In the genomic region with DNA sequence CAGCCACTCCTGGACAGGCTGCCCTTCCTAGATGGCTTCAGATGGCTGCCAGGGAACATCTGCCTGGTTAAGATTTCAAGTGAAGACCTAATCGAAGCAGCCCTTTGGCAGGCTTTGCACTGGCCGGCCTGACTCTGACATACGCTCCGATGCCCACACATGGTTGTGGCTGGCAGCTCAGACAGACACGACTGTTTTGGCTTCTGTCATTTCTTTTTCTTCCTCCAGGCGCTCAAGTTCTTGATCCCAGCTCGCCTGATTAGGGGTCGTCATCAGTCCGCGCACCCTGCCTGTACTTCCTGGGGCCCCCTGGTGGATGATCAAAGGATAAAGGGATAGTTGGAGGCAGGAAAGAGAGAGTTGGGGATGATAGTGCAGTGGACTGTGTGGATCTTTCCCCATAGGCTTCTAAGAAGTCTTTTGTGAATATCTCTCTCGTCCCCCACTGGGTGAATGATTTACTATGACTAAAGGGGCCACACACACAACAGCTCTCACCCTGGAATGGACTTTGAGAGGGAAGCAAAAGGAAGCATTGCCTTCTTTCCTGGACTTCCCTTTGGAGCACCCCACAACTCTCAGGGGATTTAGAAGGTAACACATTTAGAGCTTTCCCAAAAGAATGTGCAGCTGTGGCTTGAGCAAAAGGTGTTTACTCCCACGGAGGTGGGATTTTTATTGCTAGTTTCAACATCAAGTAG, we compare ENCODE assay signal across 9 cellular contexts. TPM values are rescaled to one million over a fixed set of nuclear protein-coding genes. Genes with fewer than 3 reads are reported as not detected.
DNase-seq lines count a peak whose midpoint lies in the region; ATAC-seq, FAIRE-seq and TF ChIP-seq lines count a peak whose summit lies in the region.
"Had no signal": no experiment of that assay in that cellular context is flagged by ENCODE, and none has a peak within 500 bp of the region (broad histone marks: within the 10 kb centered on the region; RNA-seq: fewer than 3 reads in every experiment).

No MANE protein-coding gene starts in this region.

- no peak overlapping the region for H3K27ac ChIP-seq in pancreas

- H3K27ac Mint-ChIP-seq in activated CD8-positive, alpha-beta memory T cell treated with anti-CD3 and anti-CD28 coated beads, Interleukin-2, amount 10 ng/mL, durations not matched to agents 7 days and 5 days = no peak overlapping the region
- peak overlapping the region; percentile 89 for H3K27ac Mint-ChIP-seq in glutamatergic neuron (ENCODE audit: unreplicated experiment)

- no peaks in the 10 kb centered on the region for H3K9me3 ChIP-seq in pancreas

- no peaks in the 10 kb centered on the region for H3K4me1 ChIP-seq in pancreas

- no peaks in the 10 kb centered on the region for H3K36me3 ChIP-seq in pancreas

- H3K27me3 Mint-ChIP-seq in activated CD8-positive, alpha-beta memory T cell treated with anti-CD3 and anti-CD28 coated beads, Interleukin-2, amount 10 ng/mL, durations not matched to agents 7 days and 5 days = peaks cover 14% of the 10 kb centered on the region
- peaks cover 17% of the 10 kb centered on the region for H3K27me3 Mint-ChIP-seq in glutamatergic neuron (ENCODE audit: unreplicated experiment)

- H3K36me3 Mint-ChIP-seq in activated CD8-positive, alpha-beta memory T cell treated with anti-CD3 and anti-CD28 coated beads, Interleukin-2, amount 10 ng/mL, durations not matched to agents 7 days and 5 days = no peaks in the 10 kb centered on the region
- H3K36me3 Mint-ChIP-seq in glutamatergic neuron (ENCODE audit: unreplicated experiment) = no peaks in the 10 kb centered on the region

- TF ChIP-seq CTCF in GM10248 (IDR thresholded peaks at IDR 0.05; ENCODE audit: control extremely low read depth, extremely low read depth, low read depth, missing control alignments) (peak; percentile 39), NB4 (IDR thresholded peaks at IDR 0.05; ENCODE audit: low read depth, low read length) (peak; percentile 61), glutamatergic neuron (IDR thresholded peaks at IDR 0.05; ENCODE audit: partially characterized antibody, unreplicated experiment) (peak; percentile 84), pancreas (IDR thresholded peaks at IDR 0.05) (peak; percentile 18 to 49 (median 35))

- peaks cover 23% of the 10 kb centered on the region for H3K4me1 Mint-ChIP-seq in activated CD8-positive, alpha-beta memory T cell treated with anti-CD3 and anti-CD28 coated beads, Interleukin-2, amount 10 ng/mL, durations not matched to agents 7 days and 5 days
- peaks cover 37% of the 10 kb centered on the region for H3K4me1 Mint-ChIP-seq in glutamatergic neuron (ENCODE audit: low read depth, unreplicated experiment)

- DNase-seq in A172 (ENCODE audit: low spot score) (peak; percentile 27), GM10248 (ENCODE audit: extremely low spot score) (no peak), NB4 (ENCODE audit: low read depth) (peak; percentile 70), glutamatergic neuron (peak; percentile 80), pancreas (peak in 4 of 6 donors; percentile 13 to 59 (median 44))
- no peak for DNase-seq in activated CD8-positive, alpha-beta memory T cell treated with anti-CD3 and anti-CD28 coated beads, Interleukin-2, amount 10 ng/mL, durations not matched to agents 7 days and 5 days
- no peak for DNase-seq in activated effector memory CD4-positive, alpha-beta T cell treated with Interleukin-2 at 50 U/mL for 16 hours

- FAIRE-seq in pancreas (lab: Jason Lieb, UNC) = no peak
- FAIRE-seq: frontal cortex had no signal

- no peak for TF ChIP-seq POLR2A in NB4 (IDR thresholded peaks at IDR 0.05; ENCODE audit: extremely low read depth, insufficient read length)

- no peak overlapping the region for H3K4me3 Mint-ChIP-seq in activated CD8-positive, alpha-beta memory T cell treated with anti-CD3 and anti-CD28 coated beads, Interleukin-2, amount 10 ng/mL, durations not matched to agents 7 days and 5 days
- no peak overlapping the region for H3K4me3 Mint-ChIP-seq in glutamatergic neuron (ENCODE audit: unreplicated experiment)

- POLR2A ChIA-PET in GM10248 (lab: Yijun Ruan, JAX) = no interaction called here

- no peaks in the 10 kb centered on the region for H3K27me3 ChIP-seq in pancreas

- intact Hi-C loops in pancreas (cut with DNase I) = loop anchor here in 2 of 3 donors (5.0 to 10.0 kb wide), 3 partner anchors 47 to 186 kb away; no protein-coding TSS in a partner anchor

- CTCF ChIA-PET in GM10248 (lab: Yijun Ruan, JAX) = interaction anchor here (0.7 to 6.5 kb wide), 21 partner anchors 8 to 196 kb away, joined by 3 to 66 read pairs (median 3); a partner anchor contains a TSS
- CTCF ChIA-PET in activated CD8-positive, alpha-beta memory T cell treated with anti-CD3 and anti-CD28 coated beads, Interleukin-2, amount 10 ng/mL, durations not matched to agents 7 days and 5 days (lab: Charles Lee) = interaction anchor here (0.8 to 1.7 kb wide), 8 partner anchors 21 to 198 kb away, joined by 3 to 5 read pairs (median 4); no protein-coding TSS in a partner anchor

- WGBS in pancreas, 2 donors = 15 to 19% methylated on average over 12 of the region's 12 CpGs

- ATAC-seq in activated CD8-positive, alpha-beta memory T cell treated with anti-CD3 and anti-CD28 coated beads, Interleukin-2, amount 10 ng/mL, durations not matched to agents 7 days and 5 days = peak; percentile 63
- ATAC-seq in pancreas = peak in 3 of 4 donors; percentile 82 to 91 (median 88)
- no peak for ATAC-seq in HG03159 (IDR thresholded peaks at IDR 0.05; ENCODE audit: unreplicated experiment)

- H3K4me3 ChIP-seq in NB4 (ENCODE audit: low read depth, low read length) (no peak overlapping the region), pancreas (no peak overlapping the region)

- no peaks in the 10 kb centered on the region for H3K9me3 Mint-ChIP-seq in activated CD8-positive, alpha-beta memory T cell treated with anti-CD3 and anti-CD28 coated beads, Interleukin-2, amount 10 ng/mL, durations not matched to agents 7 days and 5 days (ENCODE audit: low read depth)
- peaks cover 19% of the 10 kb centered on the region for H3K9me3 Mint-ChIP-seq in glutamatergic neuron (ENCODE audit: unreplicated experiment)

RNA-seq across cellular contexts. Expression of a gene that starts 21.4 kb away (rescaled TPM):
- total RNA-seq in A172 (2014; rRNA removed; shearing (Covaris generic)) = 91.1 and 104 TPM in 2 replicates
- total RNA-seq in activated CD8-positive, alpha-beta memory T cell treated with anti-CD3 and anti-CD28 coated beads, Interleukin-2, amount 10 ng/mL, durations not matched to agents 7 days and 5 days = 1 to 10 TPM; 1.7 to 2.8 TPM
- total RNA-seq in glutamatergic neuron (ENCODE audit: unreplicated experiment) (16.2 TPM), pancreas (10 to 100 TPM in 1 of 6 donors, 1 to 10 TPM in 5; 3.9 to 11.2 (median 6.1) TPM)
- polyA plus RNA-seq in pancreas = 1 to 10 TPM; 1.9 to 3.2 TPM

Comparison
In these comparisons a context has a peak if more than half of its experiments do, and no peak if none do; other contexts are left out.
1. DNase-seq: peak in A172 (single experiment), NB4 (single experiment), glutamatergic neuron (single experiment) and pancreas (4 of 6); none in GM10248 (single experiment), activated CD8-positive, alpha-beta memory T cell treated with anti-CD3 and anti-CD28 coated beads, Interleukin-2, amount 10 ng/mL, durations not matched to agents 7 days and 5 days (single experiment) and activated effector memory CD4-positive, alpha-beta T cell treated with Interleukin-2 at 50 U/mL for 16 hours (single experiment).
2. Peak in every context shown above with its lines, with median percentiles within 50 percentile points of each other: CTCF ChIP-seq.